1 cellular context compared by ENCODE assay signal in the genomic region with DNA sequence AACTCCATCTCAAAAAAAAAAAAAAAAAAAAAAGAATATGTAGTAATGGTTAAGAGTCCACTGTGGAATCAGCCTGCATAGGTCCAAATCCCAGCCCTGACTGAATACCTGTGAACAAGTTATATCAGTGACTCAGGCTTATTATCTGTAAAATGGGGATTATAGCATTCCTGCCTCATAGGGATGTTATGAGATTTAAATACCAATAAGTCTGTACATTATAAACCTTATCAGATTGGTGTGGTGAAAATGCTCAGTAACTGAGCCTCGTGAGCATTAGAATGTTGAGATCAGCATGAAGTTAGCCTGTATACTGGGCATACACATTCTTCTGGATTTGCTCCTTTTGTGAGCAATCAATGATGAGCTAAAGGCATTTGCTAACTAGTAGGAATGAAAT.
TF ChIP-seq lines count a peak whose summit lies in the region.

No MANE protein-coding gene starts in this region.

TF ChIP-seq in IMR-90, 13 proteins besides CTCF, POLR2A, EP300 and RAD21:
- no peak for TF ChIP-seq CEBPB (IDR thresholded peaks at IDR 0.05; ENCODE audit: low read depth, low read length)
- TF ChIP-seq MAZ (IDR thresholded peaks at IDR 0.05; ENCODE audit: borderline replicate concordance, low read depth, low read length): no peak
- TF ChIP-seq CHD1 (IDR thresholded peaks at IDR 0.05; ENCODE audit: low read depth, low read length): no peak
- TF ChIP-seq RFX5 (IDR thresholded peaks at IDR 0.05; ENCODE audit: low read depth, low read length): no peak
- no peak for TF ChIP-seq SMC3 (IDR thresholded peaks at IDR 0.05; ENCODE audit: low read depth, low read length)
- no peak for TF ChIP-seq MXI1 (IDR thresholded peaks at IDR 0.05; ENCODE audit: borderline replicate concordance, low read depth, low read length)
- no peak for TF ChIP-seq BHLHE40 (IDR thresholded peaks at IDR 0.05; ENCODE audit: low read depth, low read length)
- TF ChIP-seq, protein P1, sequence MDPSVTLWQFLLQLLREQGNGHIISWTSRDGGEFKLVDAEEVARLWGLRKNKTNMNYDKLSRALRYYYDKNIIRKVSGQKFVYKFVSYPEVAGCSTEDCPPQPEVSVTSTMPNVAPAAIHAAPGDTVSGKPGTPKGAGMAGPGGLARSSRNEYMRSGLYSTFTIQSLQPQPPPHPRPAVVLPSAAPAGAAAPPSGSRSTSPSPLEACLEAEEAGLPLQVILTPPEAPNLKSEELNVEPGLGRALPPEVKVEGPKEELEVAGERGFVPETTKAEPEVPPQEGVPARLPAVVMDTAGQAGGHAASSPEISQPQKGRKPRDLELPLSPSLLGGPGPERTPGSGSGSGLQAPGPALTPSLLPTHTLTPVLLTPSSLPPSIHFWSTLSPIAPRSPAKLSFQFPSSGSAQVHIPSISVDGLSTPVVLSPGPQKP (IDR thresholded peaks at IDR 0.05; ENCODE audit: borderline replicate concordance, low read depth, low read length): no peak
- TF ChIP-seq MAFK (IDR thresholded peaks at IDR 0.05; ENCODE audit: low read depth, low read length): no peak
- no peak for TF ChIP-seq NFE2L2 (IDR thresholded peaks at IDR 0.05; ENCODE audit: low read depth, low read length)
- TF ChIP-seq, protein P2, sequence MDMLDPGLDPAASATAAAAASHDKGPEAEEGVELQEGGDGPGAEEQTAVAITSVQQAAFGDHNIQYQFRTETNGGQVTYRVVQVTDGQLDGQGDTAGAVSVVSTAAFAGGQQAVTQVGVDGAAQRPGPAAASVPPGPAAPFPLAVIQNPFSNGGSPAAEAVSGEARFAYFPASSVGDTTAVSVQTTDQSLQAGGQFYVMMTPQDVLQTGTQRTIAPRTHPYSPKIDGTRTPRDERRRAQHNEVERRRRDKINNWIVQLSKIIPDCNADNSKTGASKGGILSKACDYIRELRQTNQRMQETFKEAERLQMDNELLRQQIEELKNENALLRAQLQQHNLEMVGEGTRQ (IDR thresholded peaks at IDR 0.05; ENCODE audit: low read depth, low read length): no peak
- no peak for TF ChIP-seq RCOR1 (IDR thresholded peaks at IDR 0.05; ENCODE audit: insufficient replicate concordance, low read length)
- no peak for TF ChIP-seq FOS (IDR thresholded peaks at IDR 0.05; ENCODE audit: low read depth, low read length)
